In genomic region chr1:209383422-209383821, GRCh38 we compare ENCODE assay signal across 19 cellular contexts.
DNase-seq lines count a peak whose midpoint lies in the region; ATAC-seq, FAIRE-seq and TF ChIP-seq lines count a peak whose summit lies in the region.
"Had no signal": no experiment of that assay in that cellular context is flagged by ENCODE, and none has a peak within 500 bp of the region (broad histone marks: within the 10 kb centered on the region; RNA-seq: fewer than 3 reads in every experiment).

No MANE protein-coding gene starts in this region.

- FAIRE-seq in HepG2 (lab: Jason Lieb, UNC), result no peak
- FAIRE-seq: GM18507, islet of Langerhans had no signal

- no peaks in the 10 kb centered on the region for H3F3A ChIP-seq in smooth muscle cell (ENCODE audit: low read depth)

- no peaks in the 10 kb centered on the region for H3K9me3 ChIP-seq in HUES6 (ENCODE audit: control insufficient read depth, insufficient read depth, low read depth, low read length)
- H3K9me3 ChIP-seq in smooth muscle cell (replicated peaks; ENCODE audit: low read depth), result no peaks in the 10 kb centered on the region
- no peaks in the 10 kb centered on the region for H3K9me3 ChIP-seq in HepG2 (ENCODE audit: low read length)
- H3K9me3 ChIP-seq: HAP-1, upper lobe of right lung had no signal

- BruUV-seq in HepG2 (replicated peaks; lab: Mats Ljungman, UMichigan), result no TSS peak

- no peak for TF ChIP-seq RAD21 in HepG2 (CRISPR knock-in tag; IDR thresholded peaks at IDR 0.05)

- H3K9ac ChIP-seq in HUES6 (ENCODE audit: low read length) (peak overlapping the region; percentile 25), smooth muscle cell (ENCODE audit: low read depth) (no peak overlapping the region), HepG2 (ENCODE audit: insufficient read depth, low read depth, low read length) (no peak overlapping the region)

- no peak overlapping the region for H3K4me3 ChIP-seq in HUES6 (ENCODE audit: low read depth, low read length)
- no peak overlapping the region for H3K4me3 ChIP-seq in smooth muscle cell
- H3K4me3 ChIP-seq in HepG2 (replicated peaks in 1 of 3; ENCODE audit: insufficient read depth in 1 of 3, low read depth in 2 of 3, low read length in 3 of 3), result no peak overlapping the region
- H3K4me3 ChIP-seq: HAP-1, upper lobe of right lung had no signal

- H2AFZ ChIP-seq in smooth muscle cell (ENCODE audit: low read depth) (no peak overlapping the region), HepG2 (ENCODE audit: low read length) (no peak overlapping the region)

- peaks cover 65% of the 10 kb centered on the region for H3K4me1 ChIP-seq in HUES6 (ENCODE audit: control insufficient read depth, insufficient read depth, low read length)
- peaks cover 63% of the 10 kb centered on the region for H3K4me1 ChIP-seq in foreskin keratinocyte
- H3K4me1 ChIP-seq in smooth muscle cell (ENCODE audit: low read depth), result peaks cover 4% of the 10 kb centered on the region
- H3K4me1 ChIP-seq in HepG2 (ENCODE audit: insufficient read depth, low read length), result no peaks in the 10 kb centered on the region
- H3K4me1 ChIP-seq: upper lobe of right lung had no signal

- no peak for TF ChIP-seq CTCF in foreskin keratinocyte (conservative IDR thresholded peaks at IDR 0.05)
- no peak for TF ChIP-seq CTCF in smooth muscle cell (IDR thresholded peaks at IDR 0.05; ENCODE audit: borderline replicate concordance, insufficient read depth, poor library complexity, severe bottlenecking)
- no peak for TF ChIP-seq CTCF in HepG2 (CRISPR knock-in tag; IDR thresholded peaks at IDR 0.05)

- H3K4me2 ChIP-seq in smooth muscle cell (no peak overlapping the region), HepG2 (ENCODE audit: low read depth, low read length) (no peak overlapping the region)

- 83% methylated on average over 4 of the region's 4 CpGs for WGBS in smooth muscle cell (ENCODE audit: low lambda C conversion rate)
- WGBS in HepG2 (ENCODE audit: low lambda C conversion rate), result 39% methylated on average over 4 of the region's 4 CpGs

- TF ChIP-seq EP300 in HepG2 (IDR thresholded peaks at IDR 0.05; ENCODE audit: low read depth in 2 of 2, low read length in 2 of 2) (no peak), HepG2 (CRISPR knock-in tag; IDR thresholded peaks at IDR 0.05; ENCODE audit: borderline replicate concordance) (no peak)

- H3K36me3 ChIP-seq in HUES6 (ENCODE audit: control insufficient read depth, insufficient read depth, low read length) (no peaks in the 10 kb centered on the region), smooth muscle cell (ENCODE audit: low read depth) (no peaks in the 10 kb centered on the region), HepG2 (replicated peaks in 1 of 2; ENCODE audit: control insufficient read depth in 1 of 2, insufficient read depth in 2 of 2, low read length in 2 of 2) (no peaks in the 10 kb centered on the region)
- H3K36me3 ChIP-seq: HAP-1, upper lobe of right lung had no signal

- POLR2A ChIA-PET in HepG2 (lab: Yijun Ruan, JAX), result no interaction called here

- CTCF ChIA-PET in HepG2 (lab: Yijun Ruan, JAX; ENCODE audit: low intra/inter-chr PET ratio, low total read pairs), result no interaction called here

- H3K27ac ChIP-seq in HUES6 (ENCODE audit: low read depth, low read length) (peak overlapping the region; percentile 77), foreskin keratinocyte (peak overlapping the region; percentile 71), smooth muscle cell (ENCODE audit: low read depth) (peak overlapping the region; percentile 58), HepG2 (ENCODE audit: extremely low read length, insufficient read depth, low read length) (no peak overlapping the region)
- H3K27ac ChIP-seq: upper lobe of right lung had no signal

- no peak for TF ChIP-seq POLR2A in HepG2 (IDR thresholded peaks at IDR 0.05; ENCODE audit: insufficient read depth in 1 of 2, low read depth in 2 of 2, low read length in 2 of 2)

- in situ Hi-C loops in HepG2 (cut with HindIII; ENCODE audit: extremely low pct_ligation_motif_present, low pct_unique_long_range_greater_than_20kb), result no loop called here

- intact Hi-C loops in HepG2 (cut with micrococcal nuclease; ENCODE audit: unreplicated experiment), result no loop called here

- no peaks in the 10 kb centered on the region for H3K79me2 ChIP-seq in smooth muscle cell (ENCODE audit: low read depth)
- no peaks in the 10 kb centered on the region for H3K79me2 ChIP-seq in HepG2 (ENCODE audit: insufficient read depth, low read length)

- H4K20me1 ChIP-seq in smooth muscle cell (ENCODE audit: low read depth), result no peaks in the 10 kb centered on the region
- no peaks in the 10 kb centered on the region for H4K20me1 ChIP-seq in HepG2 (ENCODE audit: insufficient read depth, low read length)

- ATAC-seq in SK-N-SH treated with all-trans-retinoic acid at 6 μM for 48 hours, result peak; percentile 22; the same call in 2 of the 3 replicates
- peak; percentile 71 for ATAC-seq in foreskin keratinocyte
- no peak for ATAC-seq in HepG2
- ATAC-seq: effector memory CD8-positive, alpha-beta T cell; naive thymus-derived CD8-positive, alpha-beta T cell; upper lobe of right lung had no signal

- H3K27me3 ChIP-seq in HUES6 (ENCODE audit: control insufficient read depth, insufficient read depth, low read length) (no peaks in the 10 kb centered on the region), foreskin keratinocyte (no peaks in the 10 kb centered on the region), smooth muscle cell (ENCODE audit: low read depth) (no peaks in the 10 kb centered on the region), HepG2 (ENCODE audit: control insufficient read depth in 1 of 2, insufficient read depth in 2 of 2, low read length in 2 of 2) (no peaks in the 10 kb centered on the region)
- H3K27me3 ChIP-seq: upper lobe of right lung had no signal

- DNase-seq in foreskin keratinocyte (peak; percentile 85 to 91), smooth muscle cell (lab: John Stamatoyannopoulos, UW; ENCODE audit: unreplicated experiment) (no peak), NOMO-1 treated with dmso at 0.1 percent for 144 hours (lab: John Stamatoyannopoulos, UW; ENCODE audit: unreplicated experiment) (no peak), HepG2 (ENCODE audit: low spot score) (no peak), NCI-H2081 treated with DMSO at 0.1 percent for 48 hours (lab: John Stamatoyannopoulos, UW) (no peak)
- DNase-seq: activated CD4-positive, alpha-beta T cell treated with anti-CD3 and anti-CD28 coated beads, Interleukin-2, amount 50 U/mL, for 4 hours; activated T-cell treated with anti-CD3 and anti-CD28 coated beads for 4 hours; cerebellar nuclear complex; effector memory CD8-positive, alpha-beta T cell; MM.1S; naive thymus-derived CD8-positive, alpha-beta T cell; NCI-H1694 treated with DMSO at 0.1 percent for 48 hours; SHP77; upper lobe of right lung had no signal

TF ChIP-seq in SK-N-SH treated with all-trans-retinoic acid at 6 μM for 48 hours, 23 proteins besides CTCF, POLR2A, EP300 and RAD21 (continues in another document):
- TF ChIP-seq TOX (CRISPR knock-in tag; IDR thresholded peaks at IDR 0.05; ENCODE audit: borderline replicate concordance) (no peak), CSRNP3 (CRISPR knock-in tag; IDR thresholded peaks at IDR 0.05) (no peak), CREB5 (CRISPR knock-in tag; IDR thresholded peaks at IDR 0.05; ENCODE audit: low read depth) (no peak)

TF ChIP-seq in HepG2, 621 proteins besides CTCF, POLR2A, EP300 and RAD21 (continues in another document):
- TF ChIP-seq ZNF281 (CRISPR knock-in tag; IDR thresholded peaks at IDR 0.05; ENCODE audit: borderline replicate concordance) (no peak), ZNF816 (CRISPR knock-in tag; IDR thresholded peaks at IDR 0.05; ENCODE audit: borderline replicate concordance) (no peak), FOXP1 (IDR thresholded peaks at IDR 0.05) (no peak), FOXP1 (CRISPR knock-in tag; IDR thresholded peaks at IDR 0.05) (no peak), NFKBIZ (CRISPR knock-in tag; IDR thresholded peaks at IDR 0.05) (no peak), TCF12 (IDR thresholded peaks at IDR 0.05) (no peak), TCF12 (CRISPR knock-in tag; IDR thresholded peaks at IDR 0.05) (no peak), SRY (CRISPR knock-in tag; IDR thresholded peaks at IDR 0.05) (no peak), HOXA7 (CRISPR knock-in tag; IDR thresholded peaks at IDR 0.05) (no peak), TIGD3 (CRISPR knock-in tag; IDR thresholded peaks at IDR 0.05; ENCODE audit: borderline replicate concordance) (no peak), FOXM1 (CRISPR knock-in tag; IDR thresholded peaks at IDR 0.05) (no peak), HMG20B (CRISPR knock-in tag; conservative IDR thresholded peaks at IDR 0.05) (no peak)

Comparison
In these comparisons a context has a peak if more than half of its experiments do, and no peak if none do; other contexts are left out.
1. DNase-seq: peak in foreskin keratinocyte (2 of 2); none in smooth muscle cell (single experiment), NOMO-1 treated with dmso at 0.1 percent for 144 hours (single experiment), HepG2 (single experiment) and NCI-H2081 treated with DMSO at 0.1 percent for 48 hours (single experiment).